ENCODE assay signal across 18 cellular contexts in the genomic region with DNA sequence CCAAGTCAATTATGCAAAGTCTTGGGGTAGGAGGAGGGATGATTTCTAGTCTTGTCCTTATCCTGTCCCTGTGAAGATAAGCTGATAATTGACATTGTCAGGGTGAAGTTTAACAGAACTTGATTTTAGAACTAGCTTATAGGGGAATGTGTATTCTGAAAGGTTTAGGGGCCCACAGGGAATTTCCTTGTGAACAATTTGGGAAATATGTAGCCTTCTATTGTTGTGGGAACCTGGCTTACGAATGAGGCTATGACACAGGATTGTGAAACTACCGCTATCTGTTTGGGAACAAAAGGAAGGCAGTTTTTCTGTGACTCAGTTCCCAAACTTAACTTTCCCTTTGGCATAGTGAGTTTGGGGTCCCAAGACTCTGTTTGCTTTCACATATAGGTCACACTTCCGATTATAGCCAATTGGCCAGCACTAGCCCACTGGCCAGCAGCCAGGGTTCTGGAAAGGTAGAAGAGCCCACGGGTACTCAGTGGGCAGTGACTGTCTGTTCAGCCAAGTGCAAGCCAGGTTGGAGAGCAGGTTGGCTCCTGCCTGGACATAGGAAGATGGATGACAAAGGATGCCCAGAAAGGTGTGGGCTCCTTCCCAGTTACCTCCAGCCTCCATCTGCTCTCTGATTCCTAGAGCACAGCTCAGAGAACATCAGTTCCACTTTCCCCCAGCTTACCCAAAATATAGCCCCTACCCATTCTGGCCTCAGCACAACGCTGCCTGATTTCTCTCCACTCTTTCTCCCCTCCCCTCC. TPM values are rescaled to one million over a fixed set of nuclear protein-coding genes. Genes with fewer than 3 reads are reported as not detected.
DNase-seq lines count a peak whose midpoint lies in the region; ATAC-seq, FAIRE-seq and TF ChIP-seq lines count a peak whose summit lies in the region.
"Had no signal": no experiment of that assay in that cellular context is flagged by ENCODE, and none has a peak within 500 bp of the region (broad histone marks: within the 10 kb centered on the region; RNA-seq: fewer than 3 reads in every experiment).

No MANE protein-coding gene starts in this region.

- no peak for TF ChIP-seq CTCF in AG09309 (IDR thresholded peaks at IDR 0.05; ENCODE audit: control insufficient read depth, insufficient read depth, low read depth, low read length, missing control alignments)
- no peak for TF ChIP-seq CTCF in bronchial epithelial cell (IDR thresholded peaks at IDR 0.05; ENCODE audit: insufficient read depth, low read length, severe bottlenecking)
- TF ChIP-seq CTCF in foreskin fibroblast (IDR thresholded peaks at IDR 0.05; ENCODE audit: low read depth, low read length), result no peak

- no peak overlapping the region for H3K4me3 Mint-ChIP-seq in effector memory CD8-positive, alpha-beta T cell
- H3K4me3 Mint-ChIP-seq: stimulated activated naive CD8-positive, alpha-beta T cell treated with anti-CD3 and anti-CD28 coated beads, Interleukin-15, amount 100 ng/mL, for 72 hours had no signal

- DNase-seq in AG09309 (ENCODE audit: low read depth) (peak; percentile 82), bronchial epithelial cell (ENCODE audit: low read depth) (peak; percentile 97), foreskin fibroblast (peak; percentile 48 to 79), SHP77 (lab: John Stamatoyannopoulos, UW) (no peak)
- no peak for DNase-seq in activated effector memory CD4-positive, alpha-beta T cell treated with Interleukin-2 at 50 U/mL for 16 hours
- DNase-seq in effector memory CD8-positive, alpha-beta T cell, result no peak
- DNase-seq: activated T-cell treated with anti-CD3 and anti-CD28 coated beads, Interleukin-2, amount 50 U/mL, for 48 hours; adrenal gland; glutamatergic neuron; islet precursor cell; NCI-H1930; NCI-H524; stimulated activated naive CD8-positive, alpha-beta T cell treated with anti-CD3 and anti-CD28 coated beads, Interleukin-15, amount 100 ng/mL, for 72 hours; T-helper 2 cell had no signal

- peaks cover 5% of the 10 kb centered on the region for H3K4me1 ChIP-seq in HUES48 (ENCODE audit: control insufficient read depth, insufficient read depth, low read length)

- peaks cover 2 to 4% of the 10 kb centered on the region in 2 donors for H3K4me1 Mint-ChIP-seq in effector memory CD8-positive, alpha-beta T cell (ENCODE audit: low read depth in 2 of 2)

- no peak overlapping the region for H3K27ac Mint-ChIP-seq in effector memory CD8-positive, alpha-beta T cell
- H3K27ac Mint-ChIP-seq: stimulated activated naive CD8-positive, alpha-beta T cell treated with anti-CD3 and anti-CD28 coated beads, Interleukin-15, amount 100 ng/mL, for 72 hours had no signal

- no peak overlapping the region for H3K4me3 ChIP-seq in AG09309 (ENCODE audit: control insufficient read depth, low read depth, low read length)
- H3K4me3 ChIP-seq in HUES48 (ENCODE audit: low read depth, low read length), result no peak overlapping the region
- no peak overlapping the region for H3K4me3 ChIP-seq in bronchial epithelial cell (ENCODE audit: low read depth, low read length)
- no peak overlapping the region for H3K4me3 ChIP-seq in foreskin fibroblast (ENCODE audit: low read depth in 1 of 2, low read length in 2 of 2)
- H3K4me3 ChIP-seq: adrenal gland had no signal

- H3K27me3 ChIP-seq in HUES48 (ENCODE audit: control insufficient read depth, insufficient read depth, low read length), result peaks cover 15% of the 10 kb centered on the region
- H3K27me3 ChIP-seq in bronchial epithelial cell (ENCODE audit: control insufficient read depth, insufficient read depth, low read length), result no peaks in the 10 kb centered on the region
- H3K27me3 ChIP-seq: adrenal gland had no signal

- H3K36me3 ChIP-seq in HUES48 (ENCODE audit: control insufficient read depth, insufficient read depth, low read length) (no peaks in the 10 kb centered on the region), bronchial epithelial cell (ENCODE audit: control insufficient read depth, insufficient read depth, low read length) (no peaks in the 10 kb centered on the region)
- H3K36me3 ChIP-seq: adrenal gland had no signal

- peaks cover 26 to 29% of the 10 kb centered on the region in 2 donors for H3K27me3 Mint-ChIP-seq in effector memory CD8-positive, alpha-beta T cell

- H3K9me3 ChIP-seq in HUES48 (ENCODE audit: control insufficient read depth, insufficient read depth, low read length), result no peaks in the 10 kb centered on the region
- H3K9me3 ChIP-seq: adrenal gland had no signal

- no peaks in the 10 kb centered on the region for H3K9me3 Mint-ChIP-seq in effector memory CD8-positive, alpha-beta T cell
- H3K9me3 Mint-ChIP-seq: stimulated activated naive CD8-positive, alpha-beta T cell treated with anti-CD3 and anti-CD28 coated beads, Interleukin-15, amount 100 ng/mL, for 72 hours had no signal

- H3K9ac ChIP-seq in HUES48 (ENCODE audit: low read depth, low read length), result no peak overlapping the region

- no peak for FAIRE-seq in bronchial epithelial cell (lab: Jason Lieb, UNC)
- FAIRE-seq: RCC 7860, urothelium cell line had no signal

- H3K27ac ChIP-seq in HUES48 (ENCODE audit: low read depth, low read length), result peak overlapping the region; percentile 49
- H3K27ac ChIP-seq: adrenal gland had no signal

- peaks cover 3% of the 10 kb centered on the region for H3K36me3 Mint-ChIP-seq in effector memory CD8-positive, alpha-beta T cell (ENCODE audit: insufficient read depth)

- ATAC-seq in HG03045 (IDR thresholded peaks at IDR 0.05; ENCODE audit: unreplicated experiment), result no peak
- no peak for ATAC-seq in effector memory CD8-positive, alpha-beta T cell (replicated peaks)
- ATAC-seq: stimulated activated naive CD8-positive, alpha-beta T cell treated with anti-CD3 and anti-CD28 coated beads, Interleukin-15, amount 100 ng/mL, for 72 hours had no signal

RNA-seq across cellular contexts. Expression of a gene that starts 35.5 kb away (rescaled TPM):
- total RNA-seq in bronchial epithelial cell, result 84.8 and 123 TPM in 2 replicates

Comparison
In these comparisons a context has a peak if more than half of its experiments do, and no peak if none do; other contexts are left out.
1. DNase-seq: peak in AG09309 (single experiment), bronchial epithelial cell (single experiment) and foreskin fibroblast (2 of 2); none in SHP77 (0 of 2), activated effector memory CD4-positive, alpha-beta T cell treated with Interleukin-2 at 50 U/mL for 16 hours (single experiment) and effector memory CD8-positive, alpha-beta T cell (0 of 3).